ENCODE assay signal across 24 cellular contexts in the genomic region with DNA sequence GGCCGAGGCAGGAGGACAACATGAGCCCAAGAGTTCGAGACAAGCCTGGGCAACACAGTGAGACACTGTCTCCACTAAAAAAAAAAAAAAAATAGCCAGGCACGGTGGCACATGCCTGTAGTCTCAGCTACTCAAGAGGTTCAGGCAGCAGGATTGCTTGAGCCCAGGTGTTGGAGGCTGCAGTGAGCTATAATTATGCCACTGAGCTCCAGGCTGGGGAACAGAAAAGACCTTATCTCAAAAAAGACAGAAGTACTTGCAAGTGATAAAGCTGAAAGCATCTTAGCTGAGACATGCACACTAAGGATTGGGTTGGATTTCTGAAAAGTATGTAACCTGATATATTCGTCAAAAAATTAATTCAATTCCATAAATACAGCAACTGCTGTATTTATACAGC.
"Had no signal": no experiment of that assay in that cellular context is flagged by ENCODE, and none has a peak within 500 bp of the region (broad histone marks: within the 10 kb centered on the region; RNA-seq: fewer than 3 reads in every experiment).

No MANE protein-coding gene starts in this region.

- H3K4me1 ChIP-seq: adrenal gland had no signal

- DNase-seq: activated CD4-positive, alpha-beta T cell treated with anti-CD3 and anti-CD28 coated beads for 4 hours; activated CD4-positive, alpha-beta T cell treated with anti-CD3 and anti-CD28 coated beads, Interleukin-2, amount 50 U/mL, for 4 hours; activated CD8-positive, alpha-beta memory T cell treated with anti-CD3 and anti-CD28 coated beads, Interleukin-2, amount 50 U/mL, for 48 hours; activated CD8-positive, alpha-beta T cell treated with anti-CD3 and anti-CD28 coated beads, Interleukin-2, amount 10 ng/mL, durations not matched to agents 7 days and 5 days; activated naive CD4-positive, alpha-beta T cell treated with anti-CD3 and anti-CD28 coated beads, Interleukin-2, amount 50 U/mL, for 16 hours; activated naive CD8-positive, alpha-beta T cell treated with anti-CD3 and anti-CD28 coated beads, Interleukin-2, amount 10 ng/mL, durations not matched to agents 7 days and 5 days; activated T-cell treated with anti-CD3 and anti-CD28 coated beads, Interleukin-2, amount 50 U/mL, for 1 hour; adrenal gland; anterior cingulate cortex; central memory CD4-positive, alpha-beta T cell; KG1; NCI-H1048; NCI-H1694; NCI-H2029; NCI-H2107; NCI-H2171 treated with DMSO at 0.1 percent for 48 hours; NCI-H226; NCI-H526 treated with DMSO at 0.1 percent for 48 hours; NCI-H82; PC-9; SHP77 had no signal

- H3K27me3 ChIP-seq: adrenal gland, SJSA1 had no signal

- H2AFZ ChIP-seq: PC-9 had no signal

- H3K36me3 Mint-ChIP-seq: activated naive CD8-positive, alpha-beta T cell treated with anti-CD3 and anti-CD28 coated beads, Interleukin-2, amount 10 ng/mL, durations not matched to agents 7 days and 5 days had no signal

- ATAC-seq: activated CD4-positive, CD25-positive, alpha-beta regulatory T cell treated with anti-CD3 and anti-CD28 coated beads, Interleukin-2, amount 50 U/mL, for 24 hours; activated CD8-positive, alpha-beta T cell treated with anti-CD3 and anti-CD28 coated beads, Interleukin-2, amount 10 ng/mL, durations not matched to agents 7 days and 5 days had no signal

- H3K4me3 Mint-ChIP-seq: activated CD8-positive, alpha-beta T cell treated with anti-CD3 and anti-CD28 coated beads, Interleukin-2, amount 10 ng/mL, durations not matched to agents 7 days and 5 days; activated naive CD8-positive, alpha-beta T cell treated with anti-CD3 and anti-CD28 coated beads, Interleukin-2, amount 10 ng/mL, durations not matched to agents 7 days and 5 days; T-helper 1 cell treated with Interleukin-12 subunit alpha and Interleukin-12 subunit beta and Interleukin-4 antibody, amounts not matched to agents 30 μg/mL and 1 μg/mL, for 36 hours had no signal

- H3K36me3 ChIP-seq: adrenal gland, SJSA1 had no signal

- H3K4me2 ChIP-seq: PC-9 had no signal

- H3K27ac ChIP-seq: adrenal gland, PC-9, SJSA1 had no signal

- H3K27ac Mint-ChIP-seq: activated CD8-positive, alpha-beta T cell treated with anti-CD3 and anti-CD28 coated beads, Interleukin-2, amount 10 ng/mL, durations not matched to agents 7 days and 5 days; activated naive CD8-positive, alpha-beta T cell treated with anti-CD3 and anti-CD28 coated beads, Interleukin-2, amount 10 ng/mL, durations not matched to agents 7 days and 5 days; T-helper 1 cell treated with Interleukin-12 subunit alpha and Interleukin-12 subunit beta and Interleukin-4 antibody, amounts not matched to agents 30 μg/mL and 1 μg/mL, for 36 hours had no signal

- H3K4me3 ChIP-seq: adrenal gland, PC-9, SJSA1 had no signal

- H3K9me3 ChIP-seq: adrenal gland, SJSA1 had no signal
